Comparison of ENCODE assay signal across 25 cellular contexts in genomic region chr10:69415049-69415448, GRCh38. TPM values are rescaled to one million over a fixed set of nuclear protein-coding genes. Genes with fewer than 3 reads are reported as not detected.
"Had no signal": no experiment of that assay in that cellular context is flagged by ENCODE, and none has a peak within 500 bp of the region (broad histone marks: within the 10 kb centered on the region; RNA-seq: fewer than 3 reads in every experiment).

No MANE protein-coding gene starts in this region.

- H3K9ac ChIP-seq: neural progenitor cell had no signal

- H3K9me3 ChIP-seq: breast epithelium, colonic mucosa, heart right ventricle, tibial artery had no signal

- H3K4me1 ChIP-seq: breast epithelium, colonic mucosa, neural progenitor cell had no signal

- DNase-seq: activated CD4-positive, alpha-beta T cell treated with anti-CD3 and anti-CD28 coated beads for 4 hours; activated CD4-positive, alpha-beta T cell treated with anti-CD3 and anti-CD28 coated beads, Interleukin-2, amount 50 U/mL, for 48 hours; activated CD4-positive, CD25-positive, alpha-beta regulatory T cell; activated CD8-positive, alpha-beta memory T cell treated with anti-CD3 and anti-CD28 coated beads, Interleukin-2, amount 50 U/mL, for 48 hours; activated naive CD4-positive, alpha-beta T cell treated with Interleukin-2 at 50 U/mL for 16 hours; activated naive CD8-positive, alpha-beta T cell treated with anti-CD3 and anti-CD28 coated beads, Interleukin-2, amount 10 ng/mL, durations not matched to agents 7 days and 5 days; activated T-cell treated with anti-CD3 and anti-CD28 coated beads, Interleukin-2, amount 50 U/mL, for 4 hours; amniotic stem cell; colonic mucosa; heart right ventricle; left colon; naive B cell; stimulated activated CD4-positive, alpha-beta T cell treated with anti-CD3 and anti-CD28 coated beads, Interleukin-12 subunit alpha, Interleukin-12 subunit beta, amount 100 ng/mL, for 4 hours; stimulated activated CD4-positive, alpha-beta T cell treated with anti-CD3 and anti-CD28 coated beads, Interleukin-4, amount 100 ng/mL, for 4 hours; stimulated activated naive CD8-positive, alpha-beta T cell treated with anti-CD3 and anti-CD28 coated beads, Interleukin-15, Interleukin-2, amounts not matched to agents 100 U/mL and 50 U/mL, for 24 hours; T-cell; tibial artery had no signal

- FAIRE-seq: keratinocyte had no signal

- H3K27me3 ChIP-seq: breast epithelium, colonic mucosa, dorsolateral prefrontal cortex, heart right ventricle, neural progenitor cell, tibial artery had no signal

- H3K4me3 ChIP-seq: breast epithelium, colonic mucosa, dorsolateral prefrontal cortex, heart right ventricle, neural progenitor cell, tibial artery had no signal

- H3K36me3 ChIP-seq: breast epithelium, colonic mucosa, heart right ventricle, neural progenitor cell, tibial artery had no signal

- H2AFZ ChIP-seq: neural progenitor cell had no signal

- H3K27ac ChIP-seq: breast epithelium, colonic mucosa, heart right ventricle, neural progenitor cell, tibial artery had no signal

- H3K4me2 ChIP-seq: neural progenitor cell had no signal

RNA-seq across cellular contexts. Expression of gene TACR2, which starts 1.7 kb away (rescaled TPM):
- total RNA-seq: activated CD8-positive, alpha-beta memory T cell treated with anti-CD3 and anti-CD28 coated beads for 36 hours; activated naive CD8-positive, alpha-beta T cell treated with anti-CD3 and anti-CD28 coated beads, Interleukin-2, amount 10 ng/mL, durations not matched to agents 7 days and 5 days; fibroblast of villous mesenchyme; mononuclear cell; progenitor cell of endocrine pancreas; T-cell had no signal
